In the genomic region with DNA sequence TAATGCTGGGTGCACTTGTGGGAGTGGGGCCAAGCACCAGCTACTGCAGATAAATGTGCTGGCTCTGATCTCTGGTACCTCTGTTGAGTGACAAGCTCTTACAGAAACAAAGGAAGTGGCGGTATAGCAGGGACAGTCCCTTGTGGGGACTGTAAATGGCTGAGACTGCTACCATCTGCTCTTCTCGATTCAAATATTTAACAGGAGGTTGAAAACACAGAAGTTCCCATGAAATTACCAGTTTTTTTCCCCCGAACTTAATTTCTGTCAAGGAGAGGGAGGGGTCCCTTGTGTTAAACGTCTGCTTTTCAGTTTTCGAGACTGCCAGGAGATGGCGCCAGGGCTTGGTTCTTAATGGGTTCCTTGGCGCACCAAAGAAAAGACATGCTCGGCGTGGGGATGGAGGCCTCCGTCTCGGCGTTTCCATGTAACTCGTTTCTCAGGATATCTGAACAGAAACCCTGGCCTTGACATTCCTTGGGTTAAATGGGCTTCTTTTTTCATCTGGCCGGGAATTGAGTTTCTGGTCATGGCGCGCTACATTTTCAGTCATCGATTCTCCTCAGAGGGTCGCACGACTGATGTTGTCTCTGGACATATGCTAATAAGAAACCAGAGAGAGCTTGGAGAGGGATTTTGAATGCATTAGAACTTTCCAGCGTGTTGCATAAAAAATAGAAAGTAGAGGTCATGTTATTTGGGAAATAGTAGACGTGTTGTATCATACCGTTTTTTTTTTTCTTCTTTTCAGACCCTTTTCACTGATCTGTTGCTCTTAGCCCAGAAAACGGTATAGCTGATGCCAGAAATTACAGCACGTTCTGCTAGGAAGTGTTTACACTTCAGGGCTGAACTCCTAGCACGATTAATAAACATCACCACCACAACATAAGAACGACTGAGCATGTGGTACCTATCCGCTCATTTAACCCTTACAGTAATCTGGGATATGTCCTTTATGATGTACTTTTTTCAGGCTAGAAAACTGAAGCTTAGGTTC, we compare ENCODE assay signal across 8 cellular contexts.
DNase-seq lines count a peak whose midpoint lies in the region; ATAC-seq, FAIRE-seq and TF ChIP-seq lines count a peak whose summit lies in the region.

No MANE protein-coding gene starts in this region.

- no peaks in the 10 kb centered on the region for H4K20me1 ChIP-seq in SK-N-SH (ENCODE audit: insufficient read depth)
- no peaks in the 10 kb centered on the region for H4K20me1 ChIP-seq in K562 (replicated peaks; ENCODE audit: control insufficient read depth, insufficient read depth, low read length)

- H3K36me3 ChIP-seq in SK-N-SH (replicated peaks in 1 of 2; ENCODE audit: control insufficient read depth in 1 of 2, insufficient read depth in 2 of 2, low read length in 1 of 2) = no peaks in the 10 kb centered on the region
- no peaks in the 10 kb centered on the region for H3K36me3 ChIP-seq in K562 (ENCODE audit: control insufficient read depth, insufficient read depth, low read length)
- no peaks in the 10 kb centered on the region for H3K36me3 ChIP-seq in sigmoid colon

- H2AFZ ChIP-seq in SK-N-SH (ENCODE audit: low read depth) = no peak overlapping the region
- H2AFZ ChIP-seq in K562 (ENCODE audit: low read depth, low read length) = peak overlapping the region; percentile 59; the same call in 1 of the 2 replicates

- peak; percentile 39 to 65 for DNase-seq in activated CD4-positive, alpha-beta T cell treated with anti-CD3 and anti-CD28 coated beads for 24 hours (ENCODE audit: low read depth in 2 of 2)
- DNase-seq in activated CD4-positive, alpha-beta T cell treated with anti-CD3 and anti-CD28 coated beads for 1 hour = no peak
- DNase-seq in NAMALWA (ENCODE audit: low spot score) (peak; percentile 68), SK-N-SH (peak; percentile 68), K562 (ENCODE audit: extremely low read depth in 1 of 4, low spot score in 3 of 4) (peak; percentile 58 to 75 (median 60)), iPS DF 4.7 (ENCODE audit: extremely low read depth, low spot score) (peak; percentile 74), sigmoid colon (peak; percentile 91)

- H3K9ac ChIP-seq in SK-N-SH (0 out of 2 replicates have a peak overlapping the region, but pooled peaks have one; percentile 22), K562 (ENCODE audit: insufficient read depth in 1 of 2, low read depth in 2 of 2, low read length in 2 of 2) (no peak overlapping the region)

- peak; percentile 97 for FAIRE-seq in K562 (lab: Jason Lieb, UNC)

- H3K4me3 ChIP-seq in SK-N-SH (ENCODE audit: low read depth in 2 of 2, low read length in 1 of 2) (peak overlapping the region in 1 of 2 experiments; percentile 40; a peak in 1 of 4 replicates), K562 (no peak overlapping the region), sigmoid colon (peak overlapping the region in 3 of 4 donors; percentile 22 to 39 (median 32))

- H3K79me2 ChIP-seq in SK-N-SH (ENCODE audit: insufficient read depth) (no peaks in the 10 kb centered on the region), K562 (ENCODE audit: control insufficient read depth, insufficient read depth, low read length) (no peaks in the 10 kb centered on the region)

- H3K4me1 ChIP-seq in SK-N-SH (ENCODE audit: control insufficient read depth in 1 of 2, insufficient read depth in 2 of 2, low read depth in 1 of 2, low read length in 1 of 2) (peaks cover 4 to 13% of the 10 kb centered on the region in 2 experiments; a peak in 2 of 4 replicates), K562 (replicated peaks in 1 of 2; ENCODE audit: control insufficient read depth in 2 of 2, insufficient read depth in 2 of 2, low read length in 2 of 2) (no peaks in the 10 kb centered on the region), sigmoid colon (peaks cover 0 to 16% (median 11%) of the 10 kb centered on the region in 4 donors)

- H3K27ac ChIP-seq in SK-N-SH (ENCODE audit: low read depth in 2 of 2, low read length in 1 of 2) (0 out of 4 replicates have a peak overlapping the region, but pooled peaks of 1 of the 2 experiments have one; percentile 6), K562 (ENCODE audit: extremely low read depth, low read depth, low read length) (no peak overlapping the region), sigmoid colon (peak overlapping the region; percentile 58 to 71 (median 66))

- TF ChIP-seq EP300 in SK-N-SH (IDR thresholded peaks at IDR 0.05; ENCODE audit: borderline replicate concordance in 1 of 2, low read depth in 1 of 2, low read length in 1 of 2) (no peak), K562 (IDR thresholded peaks at IDR 0.05; ENCODE audit: low read length) (no peak), sigmoid colon (IDR thresholded peaks at IDR 0.05) (no peak)

- ATAC-seq in HG02642 (IDR thresholded peaks at IDR 0.05; ENCODE audit: poor library complexity, unreplicated experiment) (peak; percentile 96), K562 (peak; percentile 98)

- H3K9me1 ChIP-seq in K562 (ENCODE audit: control insufficient read depth, insufficient read depth, low read length) = no peaks in the 10 kb centered on the region

- in situ Hi-C loops in K562 (cut with MboI) = loop anchor here (25.0 kb wide), 1 partner anchor 529 kb away; the partner anchor contains the start of genes MRPS27 and PTCD2

- intact Hi-C loops in K562 (cut with micrococcal nuclease) (loop anchor here (1.0 to 5.0 kb wide), 2 partner anchors 234 to 525 kb away; no protein-coding TSS in a partner anchor), sigmoid colon (cut with DNase I) (loop anchor here (1.0 to 5.0 kb wide), 4 partner anchors 239 to 525 kb away; partner anchors contain the start of gene MAP1B)

- peak; percentile 85 for TF ChIP-seq RAD21 in SK-N-SH (IDR thresholded peaks at IDR 0.05; ENCODE audit: low read length)
- peak; percentile 82 to 83 for TF ChIP-seq RAD21 in K562 (CRISPR knock-in tag; conservative IDR thresholded peaks at IDR 0.05 in 1 of 2, IDR thresholded peaks at IDR 0.05 in 1 of 2)

- H3K27me3 ChIP-seq in SK-N-SH (ENCODE audit: insufficient read depth) (no peaks in the 10 kb centered on the region), K562 (ENCODE audit: control insufficient read depth in 2 of 2, insufficient read depth in 2 of 2, low read length in 2 of 2) (peaks cover 2 to 18% of the 10 kb centered on the region in 2 experiments; a peak in 4 of 5 replicates), sigmoid colon (no peaks in the 10 kb centered on the region)

- CTCF ChIA-PET in SK-N-SH (lab: Yijun Ruan, JAX) = interaction anchor here (0.6 to 3.9 kb wide), 45 partner anchors 8 to 549 kb away, joined by 3 to 44 read pairs (median 3); partner anchors contain the start of genes MAP1B, MRPS27 and PTCD2
- CTCF ChIA-PET in K562 (lab: Yijun Ruan, JAX; ENCODE audit: low intra/inter-chr PET ratio) = interaction anchor here (0.6 to 1.8 kb wide), 5 partner anchors 124 to 741 kb away, joined by 3 to 9 read pairs (median 3); no protein-coding TSS in a partner anchor

- H3K9me2 ChIP-seq in SK-N-SH = no peaks in the 10 kb centered on the region

- no TSS peak for BruUV-seq in K562 (replicated peaks; lab: Mats Ljungman, UMichigan)

- no peaks in the 10 kb centered on the region for H3F3A ChIP-seq in SK-N-SH (replicated peaks; ENCODE audit: insufficient read depth)

- peak overlapping the region; percentile 53 for H3K4me2 ChIP-seq in SK-N-SH
- peak overlapping the region; percentile 50; the same call in 1 of the 2 replicates for H3K4me2 ChIP-seq in K562 (ENCODE audit: insufficient read depth, low read length)

- peak; percentile 83 for TF ChIP-seq CTCF in SK-N-SH (IDR thresholded peaks at IDR 0.05)
- peak; percentile 77 to 87 (median 85) for TF ChIP-seq CTCF in K562 (IDR thresholded peaks at IDR 0.05 in 2 of 3, conservative IDR thresholded peaks at IDR 0.05 in 1 of 3; ENCODE audit: insufficient read depth in 2 of 3, low read depth in 1 of 3, low read length in 3 of 3)
- TF ChIP-seq CTCF in sigmoid colon (IDR thresholded peaks at IDR 0.05) = peak; percentile 80 to 86 (median 83)

- TF ChIP-seq POLR2A in K562 (conservative IDR thresholded peaks at IDR 0.05) (no peak), sigmoid colon (IDR thresholded peaks at IDR 0.05) (no peak)

- WGBS in SK-N-SH (ENCODE audit: low lambda C conversion rate) = 55% methylated on average over 27 of the region's 27 CpGs
- WGBS in K562 (ENCODE audit: insufficient coverage, low coverage, missing lambda C conversion rate) = 22% methylated on average over 27 of the region's 27 CpGs
- 35 to 38% methylated on average over 27 of the region's 27 CpGs for WGBS in sigmoid colon, 2 donors

- no peaks in the 10 kb centered on the region for H3K9me3 ChIP-seq in SK-N-SH
- no peaks in the 10 kb centered on the region for H3K9me3 ChIP-seq in K562 (replicated peaks; ENCODE audit: control insufficient read depth, insufficient read depth, low read depth, low read length)
- no peaks in the 10 kb centered on the region for H3K9me3 ChIP-seq in sigmoid colon

- POLR2A ChIA-PET in SK-N-SH (lab: Yijun Ruan, JAX) (interaction anchor here (0.6 to 1.4 kb wide), 3 partner anchors 324 to 325 kb away, joined by 3 to 5 read pairs (median 4); no protein-coding TSS in a partner anchor), K562 (lab: Yijun Ruan, JAX) (interaction anchor here (0.6 to 2.0 kb wide), 5 partner anchors 150 to 525 kb away, joined by 3 to 5 read pairs (median 3); no protein-coding TSS in a partner anchor)

TF ChIP-seq in K562, 482 proteins besides CTCF, POLR2A, EP300 and RAD21 (continues in another document):
- peak; percentile 81 for TF ChIP-seq DEAF1 (CRISPR knock-in tag; IDR thresholded peaks at IDR 0.05)
